ENCODE assay signal across 1 cellular context in genomic region chr6:11833626-11834592, GRCh38.
TF ChIP-seq lines count a peak whose summit lies in the region.

No MANE protein-coding gene starts in this region.

TF ChIP-seq in GM23338, 12 proteins besides CTCF, POLR2A, EP300 and RAD21 (continued from another document):
- TF ChIP-seq ETS1 (IDR thresholded peaks at IDR 0.05): no peak
- no peak for TF ChIP-seq REST (IDR thresholded peaks at IDR 0.05; ENCODE audit: unreplicated experiment)
- TF ChIP-seq NANOG (IDR thresholded peaks at IDR 0.05; ENCODE audit: borderline replicate concordance): no peak
- no peak for TF ChIP-seq EZH2phosphoT487 (IDR thresholded peaks at IDR 0.05; ENCODE audit: unreplicated experiment)
- no peak for TF ChIP-seq STAT1 (IDR thresholded peaks at IDR 0.05; ENCODE audit: unreplicated experiment)
